Comparison of ENCODE assay signal across 8 cellular contexts in the genomic region with DNA sequence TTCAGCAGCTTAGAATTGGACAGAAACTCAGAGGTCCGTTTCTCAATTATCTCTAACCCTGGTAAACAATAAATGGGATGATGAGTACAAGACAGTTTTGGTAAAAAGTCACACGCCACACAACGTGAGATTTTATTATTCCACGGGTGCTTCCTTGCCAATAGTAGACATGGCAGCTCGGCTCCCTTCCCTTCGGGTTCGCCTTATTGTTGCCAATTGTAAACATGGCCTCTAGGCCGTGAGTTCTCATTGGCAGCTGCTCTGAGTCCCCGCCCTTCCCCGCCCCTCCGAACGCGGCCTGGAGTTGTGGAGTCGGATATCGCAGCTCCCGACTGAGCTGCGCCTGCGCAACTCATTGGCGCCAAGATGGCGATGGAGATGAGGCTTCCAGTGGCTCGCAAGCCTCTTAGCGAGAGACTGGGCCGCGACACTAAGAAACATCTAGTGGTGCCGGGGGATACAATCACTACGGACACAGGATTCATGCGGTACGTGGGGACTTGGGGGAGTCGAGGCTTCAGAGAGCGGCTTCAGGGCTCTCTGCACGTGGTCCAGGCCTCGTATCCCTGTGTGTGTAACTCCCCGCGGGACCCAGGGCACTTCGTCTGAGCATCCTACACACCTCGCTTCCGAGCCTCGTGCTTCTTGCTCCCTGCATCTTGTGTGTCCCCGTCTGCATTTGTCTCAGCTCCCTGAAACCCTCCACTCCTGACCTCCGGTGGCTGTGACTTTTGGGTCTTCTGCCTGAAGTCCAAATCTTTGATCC. TPM values are rescaled to one million over a fixed set of nuclear protein-coding genes. Genes with fewer than 3 reads are reported as not detected.
DNase-seq lines count a peak whose midpoint lies in the region; ATAC-seq and TF ChIP-seq lines count a peak whose summit lies in the region.

A gene with protein sequence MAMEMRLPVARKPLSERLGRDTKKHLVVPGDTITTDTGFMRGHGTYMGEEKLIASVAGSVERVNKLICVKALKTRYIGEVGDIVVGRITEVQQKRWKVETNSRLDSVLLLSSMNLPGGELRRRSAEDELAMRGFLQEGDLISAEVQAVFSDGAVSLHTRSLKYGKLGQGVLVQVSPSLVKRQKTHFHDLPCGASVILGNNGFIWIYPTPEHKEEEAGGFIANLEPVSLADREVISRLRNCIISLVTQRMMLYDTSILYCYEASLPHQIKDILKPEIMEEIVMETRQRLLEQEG (plus strand): TSS at position 355 of the 766 bp plus-strand sequence. CDS start 12 bp downstream, at position 367.

- H3K4me1 ChIP-seq in suprapubic skin, result peaks cover 31% of the 10 kb centered on the region

- H3K36me3 Mint-ChIP-seq in activated naive CD4-positive, alpha-beta T cell treated with anti-CD3 and anti-CD28 coated beads, Interleukin-2, amount 50 U/mL, for 24 hours, result peaks cover 17% of the 10 kb centered on the region

- peak; percentile 93 for ATAC-seq in HG02610 (IDR thresholded peaks at IDR 0.05; ENCODE audit: unreplicated experiment)
- ATAC-seq in SK-N-SH treated with all-trans-retinoic acid at 6 μM for 48 hours, result peak; percentile 89

- H3K27me3 Mint-ChIP-seq in activated naive CD4-positive, alpha-beta T cell treated with anti-CD3 and anti-CD28 coated beads, Interleukin-2, amount 50 U/mL, for 24 hours, result no peaks in the 10 kb centered on the region

- TF ChIP-seq CTCF in GM10248 (IDR thresholded peaks at IDR 0.05; ENCODE audit: control extremely low read depth, extremely low read depth, low read depth, missing control alignments), result no peak
- TF ChIP-seq CTCF in suprapubic skin (IDR thresholded peaks at IDR 0.05), result no peak

- peak within 1 kb of the TSS; percentile 96 for H3K4me3 Mint-ChIP-seq in activated naive CD4-positive, alpha-beta T cell treated with anti-CD3 and anti-CD28 coated beads, Interleukin-2, amount 50 U/mL, for 24 hours

- DNase-seq in GM10248 (ENCODE audit: extremely low spot score) (peak; percentile 99), NCI-H1092 treated with DMSO at 0.1 percent for 48 hours (lab: John Stamatoyannopoulos, UW) (peak; percentile 97), globus pallidus (ENCODE audit: low spot score) (peak; percentile 99), occipital lobe (lab: John Stamatoyannopoulos, UW) (peak; percentile 97), suprapubic skin (ENCODE audit: low spot score in 2 of 2) (peak; percentile 99)

- no peak for TF ChIP-seq EP300 in suprapubic skin (IDR thresholded peaks at IDR 0.05)

- peaks cover 38% of the 10 kb centered on the region for H3K4me1 Mint-ChIP-seq in activated naive CD4-positive, alpha-beta T cell treated with anti-CD3 and anti-CD28 coated beads, Interleukin-2, amount 50 U/mL, for 24 hours

- H3K27ac Mint-ChIP-seq in activated naive CD4-positive, alpha-beta T cell treated with anti-CD3 and anti-CD28 coated beads, Interleukin-2, amount 50 U/mL, for 24 hours, result peak within 1 kb of the TSS; percentile 89

- peak in 1 of 2 donors; percentile 67 for TF ChIP-seq POLR2A in suprapubic skin (IDR thresholded peaks at IDR 0.05)

- peak within 1 kb of the TSS; percentile 64 for H3K4me3 ChIP-seq in suprapubic skin

- no peaks in the 10 kb centered on the region for H3K9me3 Mint-ChIP-seq in activated naive CD4-positive, alpha-beta T cell treated with anti-CD3 and anti-CD28 coated beads, Interleukin-2, amount 50 U/mL, for 24 hours

- peaks cover 33% of the 10 kb centered on the region for H3K36me3 ChIP-seq in suprapubic skin

- H3K27ac ChIP-seq in suprapubic skin, result peak within 1 kb of the TSS; percentile 65

- no peaks in the 10 kb centered on the region for H3K27me3 ChIP-seq in suprapubic skin

- H3K9me3 ChIP-seq in suprapubic skin, result no peaks in the 10 kb centered on the region

- WGBS in suprapubic skin, result 0% methylated on average over 17 of the region's 40 CpGs

- CTCF ChIA-PET in GM10248 (lab: Yijun Ruan, JAX), result interaction anchor here (0.9 to 3.0 kb wide), 11 partner anchors 8 to 353 kb away, joined by 3 to 28 read pairs (median 4); no protein-coding TSS in a partner anchor

- POLR2A ChIA-PET in GM10248 (lab: Yijun Ruan, JAX), result interaction anchor here (0.5 to 1.1 kb wide), 5 partner anchors 10 to 112 kb away, joined by 3 to 5 read pairs (median 4); no protein-coding TSS in a partner anchor

TF ChIP-seq in SK-N-SH treated with all-trans-retinoic acid at 6 μM for 48 hours, 23 proteins besides CTCF, POLR2A, EP300 and RAD21:
- TF ChIP-seq ISL1 (CRISPR knock-in tag; IDR thresholded peaks at IDR 0.05) (no peak), ZNF565 (CRISPR knock-in tag; conservative IDR thresholded peaks at IDR 0.05; ENCODE audit: low read depth) (no peak), ZC3H10 (CRISPR knock-in tag; IDR thresholded peaks at IDR 0.05) (no peak), ZFP30 (CRISPR knock-in tag; IDR thresholded peaks at IDR 0.05) (no peak), OSR1 (CRISPR knock-in tag; IDR thresholded peaks at IDR 0.05) (no peak), SNAI2 (CRISPR knock-in tag; IDR thresholded peaks at IDR 0.05) (no peak), ZNF70 (CRISPR knock-in tag; IDR thresholded peaks at IDR 0.05) (no peak), ARNTL (CRISPR knock-in tag; IDR thresholded peaks at IDR 0.05; ENCODE audit: borderline replicate concordance, low read depth) (no peak), ZFP3 (CRISPR knock-in tag; IDR thresholded peaks at IDR 0.05) (no peak), BACH2 (CRISPR knock-in tag; IDR thresholded peaks at IDR 0.05; ENCODE audit: borderline replicate concordance) (no peak)
- TF ChIP-seq, protein P1, sequence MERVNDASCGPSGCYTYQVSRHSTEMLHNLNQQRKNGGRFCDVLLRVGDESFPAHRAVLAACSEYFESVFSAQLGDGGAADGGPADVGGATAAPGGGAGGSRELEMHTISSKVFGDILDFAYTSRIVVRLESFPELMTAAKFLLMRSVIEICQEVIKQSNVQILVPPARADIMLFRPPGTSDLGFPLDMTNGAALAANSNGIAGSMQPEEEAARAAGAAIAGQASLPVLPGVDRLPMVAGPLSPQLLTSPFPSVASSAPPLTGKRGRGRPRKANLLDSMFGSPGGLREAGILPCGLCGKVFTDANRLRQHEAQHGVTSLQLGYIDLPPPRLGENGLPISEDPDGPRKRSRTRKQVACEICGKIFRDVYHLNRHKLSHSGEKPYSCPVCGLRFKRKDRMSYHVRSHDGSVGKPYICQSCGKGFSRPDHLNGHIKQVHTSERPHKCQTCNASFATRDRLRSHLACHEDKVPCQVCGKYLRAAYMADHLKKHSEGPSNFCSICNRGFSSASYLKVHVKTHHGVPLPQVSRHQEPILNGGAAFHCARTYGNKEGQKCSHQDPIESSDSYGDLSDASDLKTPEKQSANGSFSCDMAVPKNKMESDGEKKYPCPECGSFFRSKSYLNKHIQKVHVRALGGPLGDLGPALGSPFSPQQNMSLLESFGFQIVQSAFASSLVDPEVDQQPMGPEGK (CRISPR knock-in tag; IDR thresholded peaks at IDR 0.05; ENCODE audit: borderline replicate concordance), result no peak
- TF ChIP-seq, protein P2, sequence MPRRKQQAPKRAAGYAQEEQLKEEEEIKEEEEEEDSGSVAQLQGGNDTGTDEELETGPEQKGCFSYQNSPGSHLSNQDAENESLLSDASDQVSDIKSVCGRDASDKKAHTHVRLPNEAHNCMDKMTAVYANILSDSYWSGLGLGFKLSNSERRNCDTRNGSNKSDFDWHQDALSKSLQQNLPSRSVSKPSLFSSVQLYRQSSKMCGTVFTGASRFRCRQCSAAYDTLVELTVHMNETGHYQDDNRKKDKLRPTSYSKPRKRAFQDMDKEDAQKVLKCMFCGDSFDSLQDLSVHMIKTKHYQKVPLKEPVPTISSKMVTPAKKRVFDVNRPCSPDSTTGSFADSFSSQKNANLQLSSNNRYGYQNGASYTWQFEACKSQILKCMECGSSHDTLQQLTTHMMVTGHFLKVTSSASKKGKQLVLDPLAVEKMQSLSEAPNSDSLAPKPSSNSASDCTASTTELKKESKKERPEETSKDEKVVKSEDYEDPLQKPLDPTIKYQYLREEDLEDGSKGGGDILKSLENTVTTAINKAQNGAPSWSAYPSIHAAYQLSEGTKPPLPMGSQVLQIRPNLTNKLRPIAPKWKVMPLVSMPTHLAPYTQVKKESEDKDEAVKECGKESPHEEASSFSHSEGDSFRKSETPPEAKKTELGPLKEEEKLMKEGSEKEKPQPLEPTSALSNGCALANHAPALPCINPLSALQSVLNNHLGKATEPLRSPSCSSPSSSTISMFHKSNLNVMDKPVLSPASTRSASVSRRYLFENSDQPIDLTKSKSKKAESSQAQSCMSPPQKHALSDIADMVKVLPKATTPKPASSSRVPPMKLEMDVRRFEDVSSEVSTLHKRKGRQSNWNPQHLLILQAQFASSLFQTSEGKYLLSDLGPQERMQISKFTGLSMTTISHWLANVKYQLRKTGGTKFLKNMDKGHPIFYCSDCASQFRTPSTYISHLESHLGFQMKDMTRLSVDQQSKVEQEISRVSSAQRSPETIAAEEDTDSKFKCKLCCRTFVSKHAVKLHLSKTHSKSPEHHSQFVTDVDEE (CRISPR knock-in tag; IDR thresholded peaks at IDR 0.05), result no peak
- TF ChIP-seq, protein P3, sequence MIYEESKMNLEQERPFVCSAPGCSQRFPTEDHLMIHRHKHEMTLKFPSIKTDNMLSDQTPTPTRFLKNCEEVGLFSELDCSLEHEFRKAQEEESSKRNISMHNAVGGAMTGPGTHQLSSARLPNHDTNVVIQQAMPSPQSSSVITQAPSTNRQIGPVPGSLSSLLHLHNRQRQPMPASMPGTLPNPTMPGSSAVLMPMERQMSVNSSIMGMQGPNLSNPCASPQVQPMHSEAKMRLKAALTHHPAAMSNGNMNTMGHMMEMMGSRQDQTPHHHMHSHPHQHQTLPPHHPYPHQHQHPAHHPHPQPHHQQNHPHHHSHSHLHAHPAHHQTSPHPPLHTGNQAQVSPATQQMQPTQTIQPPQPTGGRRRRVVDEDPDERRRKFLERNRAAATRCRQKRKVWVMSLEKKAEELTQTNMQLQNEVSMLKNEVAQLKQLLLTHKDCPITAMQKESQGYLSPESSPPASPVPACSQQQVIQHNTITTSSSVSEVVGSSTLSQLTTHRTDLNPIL (CRISPR knock-in tag; IDR thresholded peaks at IDR 0.05; ENCODE audit: low read depth), result no peak

RNA-seq across cellular contexts. Expression of the gene that starts here (rescaled TPM):
- total RNA-seq in occipital lobe (53.5 TPM), suprapubic skin (10 to 100 TPM; 19.5 to 30.4 (median 23.8) TPM)

Comparison
In these comparisons a context has a peak if more than half of its experiments do, and no peak if none do; other contexts are left out.
1. Peak in every context shown above with its lines: DNase-seq, ATAC-seq, H3K4me3 ChIP-seq and H3K27ac ChIP-seq.